In genomic region chr15:43975326-43975725, GRCh38 we compare ENCODE assay signal across 1 cellular context.
A peak's percentile ranks its signal among the peaks of the same experiment; 100 is the strongest.
TF ChIP-seq lines count a peak whose summit lies in the region.

No MANE protein-coding gene starts in this region.

TF ChIP-seq in HEK293, 187 proteins besides CTCF, POLR2A, EP300 and RAD21 (continued from another document):
- no peak for TF ChIP-seq PBX3 (CRISPR knock-in tag; IDR thresholded peaks at IDR 0.05)
- TF ChIP-seq PRDM6 (tag by site-specific recombination; IDR thresholded peaks at IDR 0.05) = peak; percentile 54
